15 cellular contexts compared by ENCODE assay signal in genomic region chr5:135028791-135029467, GRCh38. TPM values are rescaled to one million over a fixed set of nuclear protein-coding genes. Genes with fewer than 3 reads are reported as not detected.
A peak's percentile ranks its signal among the peaks of the same experiment; 100 is the strongest.
DNase-seq lines count a peak whose midpoint lies in the region; ATAC-seq, FAIRE-seq and TF ChIP-seq lines count a peak whose summit lies in the region.
"Had no signal": no experiment of that assay in that cellular context is flagged by ENCODE, and none has a peak within 500 bp of the region (broad histone marks: within the 10 kb centered on the region; RNA-seq: fewer than 3 reads in every experiment).

No MANE protein-coding gene starts in this region.

- no TSS peak for BruUV-seq in HepG2 (replicated peaks; lab: Mats Ljungman, UMichigan)

- no peak overlapping the region for H3K27ac Mint-ChIP-seq in type B pancreatic cell
- H3K27ac Mint-ChIP-seq in stimulated activated memory B cell treated with anti-CD40 and anti-IgM and Interleukin-4, amounts not matched to agents 10 μg/mL and 1 μg/mL and 100 μg/mL, for 72 hours: no peak overlapping the region

- ATAC-seq in HepG2 (no peak), right lobe of liver (no peak), left colon (peak; percentile 28), HG03097 (IDR thresholded peaks at IDR 0.05; ENCODE audit: low FRiP score, unreplicated experiment) (no peak)
- no peak for ATAC-seq in stimulated activated memory B cell treated with anti-CD40 and anti-IgM and Interleukin-4, amounts not matched to agents 10 μg/mL and 1 μg/mL and 100 μg/mL, for 72 hours
- ATAC-seq: left cardiac atrium had no signal

- H3K36me3 ChIP-seq in HepG2 (replicated peaks in 1 of 2; ENCODE audit: control insufficient read depth in 1 of 2, insufficient read depth in 2 of 2, low read length in 2 of 2) (peaks cover 3 to 14% of the 10 kb centered on the region in 2 experiments; a peak in 3 of 5 replicates), right lobe of liver (no peaks in the 10 kb centered on the region), colonic mucosa (no peaks in the 10 kb centered on the region)
- H3K36me3 ChIP-seq: ovary had no signal

- peaks cover 83% of the 10 kb centered on the region for H3K27me3 Mint-ChIP-seq in type B pancreatic cell
- peaks cover 84% of the 10 kb centered on the region for H3K27me3 Mint-ChIP-seq in stimulated activated memory B cell treated with anti-CD40 and anti-IgM and Interleukin-4, amounts not matched to agents 10 μg/mL and 1 μg/mL and 100 μg/mL, for 72 hours

- H3K4me1 Mint-ChIP-seq in type B pancreatic cell (ENCODE audit: unreplicated experiment): peaks cover 10% of the 10 kb centered on the region
- H3K4me1 Mint-ChIP-seq in stimulated activated memory B cell treated with anti-CD40 and anti-IgM and Interleukin-4, amounts not matched to agents 10 μg/mL and 1 μg/mL and 100 μg/mL, for 72 hours: peaks cover 38% of the 10 kb centered on the region

- CTCF ChIA-PET in HepG2 (lab: Yijun Ruan, JAX; ENCODE audit: low intra/inter-chr PET ratio, low total read pairs): no interaction called here

- no peak for DNase-seq in HepG2 (ENCODE audit: low spot score)
- no peak for DNase-seq in right lobe of liver
- no peak for DNase-seq in colonic mucosa
- DNase-seq in left colon: no peak
- DNase-seq in type B pancreatic cell (ENCODE audit: extremely low spot score, unreplicated experiment): no peak
- no peak for DNase-seq in GOT3 (lab: John Stamatoyannopoulos, UW)
- DNase-seq: activated gamma-delta T cell treated with Interleukin-2 at 50 U/mL for 16 hours, left cardiac atrium, NCI-H1694 treated with DMSO at 0.1 percent for 48 hours, NCI-H748 treated with DMSO at 0.1 percent for 48 hours, ovary, SHP77 treated with DMSO at 0.1 percent for 48 hours had no signal

- no peaks in the 10 kb centered on the region for H4K20me1 ChIP-seq in HepG2 (ENCODE audit: insufficient read depth, low read length)

- H3K27ac ChIP-seq in HepG2 (ENCODE audit: extremely low read length, insufficient read depth, low read length) (no peak overlapping the region), right lobe of liver (no peak overlapping the region), colonic mucosa (peak overlapping the region; percentile 4)
- H3K27ac ChIP-seq: KMS-11, ovary had no signal

- no peaks in the 10 kb centered on the region for H3K9me3 ChIP-seq in HepG2 (ENCODE audit: low read length)
- no peaks in the 10 kb centered on the region for H3K9me3 ChIP-seq in right lobe of liver
- no peaks in the 10 kb centered on the region for H3K9me3 ChIP-seq in colonic mucosa

- in situ Hi-C loops in HepG2 (cut with HindIII; ENCODE audit: extremely low pct_ligation_motif_present, low pct_unique_long_range_greater_than_20kb): no loop called here

- POLR2A ChIA-PET in HepG2 (lab: Yijun Ruan, JAX): no interaction called here

- no peak for TF ChIP-seq POLR2A in HepG2 (IDR thresholded peaks at IDR 0.05; ENCODE audit: insufficient read depth in 1 of 2, low read depth in 2 of 2, low read length in 2 of 2)
- TF ChIP-seq POLR2A in right lobe of liver (IDR thresholded peaks at IDR 0.05): no peak

- TF ChIP-seq EP300 in HepG2 (IDR thresholded peaks at IDR 0.05; ENCODE audit: low read depth in 2 of 2, low read length in 2 of 2): no peak
- no peak for TF ChIP-seq EP300 in HepG2 (CRISPR knock-in tag; IDR thresholded peaks at IDR 0.05; ENCODE audit: borderline replicate concordance)

- H3K4me3 ChIP-seq in HepG2 (replicated peaks in 1 of 3; ENCODE audit: insufficient read depth in 1 of 3, low read depth in 2 of 3, low read length in 3 of 3) (no peak overlapping the region), right lobe of liver (no peak overlapping the region), colonic mucosa (no peak overlapping the region)
- H3K4me3 ChIP-seq: ovary had no signal

- H3K4me3 Mint-ChIP-seq in type B pancreatic cell: peak overlapping the region; percentile 66
- no peak overlapping the region for H3K4me3 Mint-ChIP-seq in stimulated activated memory B cell treated with anti-CD40 and anti-IgM and Interleukin-4, amounts not matched to agents 10 μg/mL and 1 μg/mL and 100 μg/mL, for 72 hours

- 97% methylated on average over 52 of the region's 62 CpGs for whole genome bisulfite sequencing in HepG2 (ENCODE audit: low lambda C conversion rate)
- 8% methylated on average over 26 of the region's 62 CpGs for WGBS in right lobe of liver (ENCODE audit: insufficient coverage, low coverage, low lambda C conversion rate, missing lambda C conversion rate)

- H2AFZ ChIP-seq in HepG2 (ENCODE audit: low read length): no peak overlapping the region

- H3K9ac ChIP-seq in HepG2 (ENCODE audit: insufficient read depth, low read depth, low read length): no peak overlapping the region
- H3K9ac ChIP-seq in colonic mucosa (ENCODE audit: low read depth in 2 of 2, low read length in 2 of 2): peak overlapping the region; percentile 3 to 21
- H3K9ac ChIP-seq: KMS-11 had no signal

- H3K36me3 Mint-ChIP-seq in type B pancreatic cell: no peaks in the 10 kb centered on the region
- H3K36me3 Mint-ChIP-seq in stimulated activated memory B cell treated with anti-CD40 and anti-IgM and Interleukin-4, amounts not matched to agents 10 μg/mL and 1 μg/mL and 100 μg/mL, for 72 hours: peaks cover 8% of the 10 kb centered on the region

- no peak for FAIRE-seq in HepG2 (lab: Jason Lieb, UNC)

- no peak for TF ChIP-seq CTCF in HepG2 (CRISPR knock-in tag; IDR thresholded peaks at IDR 0.05)
- TF ChIP-seq CTCF in right lobe of liver (IDR thresholded peaks at IDR 0.05): no peak
- TF ChIP-seq CTCF in colonic mucosa (IDR thresholded peaks at IDR 0.05): no peak
- TF ChIP-seq CTCF in type B pancreatic cell (conservative IDR thresholded peaks at IDR 0.05): no peak

- no peak overlapping the region for H3K4me2 ChIP-seq in HepG2 (ENCODE audit: low read depth, low read length)
- H3K4me2 ChIP-seq: KMS-11 had no signal

- H3K79me2 ChIP-seq in HepG2 (ENCODE audit: insufficient read depth, low read length): peaks cover 26% of the 10 kb centered on the region

- no peak for TF ChIP-seq RAD21 in HepG2 (CRISPR knock-in tag; IDR thresholded peaks at IDR 0.05)

- peaks cover 27% of the 10 kb centered on the region for H3K4me1 ChIP-seq in HepG2 (ENCODE audit: insufficient read depth, low read length)
- peaks cover 0 to 25% (median 2%) of the 10 kb centered on the region in 4 donors for H3K4me1 ChIP-seq in right lobe of liver
- H3K4me1 ChIP-seq in colonic mucosa: peaks cover 16% of the 10 kb centered on the region

- intact Hi-C loops in HepG2 (cut with micrococcal nuclease; ENCODE audit: unreplicated experiment): loop anchor here (10.0 kb wide), 1 partner anchor 306 kb away; no protein-coding TSS in a partner anchor
- intact Hi-C loops in right lobe of liver (cut with DNase I): no loop called here
- intact Hi-C loops in colonic mucosa (cut with DNase I): no loop called here
- intact Hi-C loops in left colon (cut with DNase I, micrococcal nuclease): no loop called here

- H3K9me3 Mint-ChIP-seq in type B pancreatic cell: no peaks in the 10 kb centered on the region
- peaks cover 8% of the 10 kb centered on the region for H3K9me3 Mint-ChIP-seq in stimulated activated memory B cell treated with anti-CD40 and anti-IgM and Interleukin-4, amounts not matched to agents 10 μg/mL and 1 μg/mL and 100 μg/mL, for 72 hours

- H3K27me3 ChIP-seq in HepG2 (ENCODE audit: control insufficient read depth in 1 of 2, insufficient read depth in 2 of 2, low read length in 2 of 2): no peaks in the 10 kb centered on the region
- peaks cover 20 to 55% of the 10 kb centered on the region in 2 donors for H3K27me3 ChIP-seq in right lobe of liver
- H3K27me3 ChIP-seq in colonic mucosa: peaks cover 66% of the 10 kb centered on the region

TF ChIP-seq in HepG2, 621 proteins besides CTCF, POLR2A, EP300 and RAD21:
- TF ChIP-seq KDM5B (CRISPR knock-in tag; IDR thresholded peaks at IDR 0.05; ENCODE audit: borderline replicate concordance) (no peak), ZNF768 (CRISPR knock-in tag; IDR thresholded peaks at IDR 0.05) (peak; percentile 12; the same call in 1 of the 2 replicates), AGO2 (optimal IDR thresholded peaks at IDR 0.05; ENCODE audit: low read depth, low read length) (peak; percentile 85), RBFOX2 (IDR thresholded peaks at IDR 0.05; ENCODE audit: low read depth, low read length) (peak; percentile 66)

RNA-seq across cellular contexts. Expression of gene PITX1, which starts 5.1 kb away (rescaled TPM):
- total RNA-seq in HepG2 (2016; rRNA removed; fragmentation: Illumina TruSeq; extraction: Trizol): 13.1 and 20.2 TPM in 2 replicates
- 12.8 and 17.7 TPM in 2 replicates for total RNA-seq in HepG2 (2016; cell fraction: cytosol; rRNA removed; fragmentation: Illumina TruSeq; extraction: Trizol; ENCODE audit: low read depth)
- total RNA-seq in HepG2 (2016; cell fraction: insoluble cytoplasmic fraction; rRNA removed; fragmentation: Illumina TruSeq; extraction: Trizol): 12.5 and 19.9 TPM in 2 replicates
- 27.9 and 34.7 TPM in 2 replicates for total RNA-seq in HepG2 (2016; cell fraction: membrane; rRNA removed; fragmentation: Illumina TruSeq; extraction: Trizol)
- 17.9 and 18.7 TPM in 2 replicates for total RNA-seq in HepG2 (2016; cell fraction: nucleus; rRNA removed; fragmentation: Illumina TruSeq; extraction: Trizol)
- polyA plus RNA-seq in HepG2 (2011; rRNA removed): 11.7 and 17.0 TPM in 2 replicates
- 13.4 and 20.2 TPM in 2 replicates for polyA plus RNA-seq in HepG2 (2011; cell fraction: cytosol; rRNA removed)
- polyA plus RNA-seq in HepG2 (2011; cell fraction: nucleus; rRNA removed): 26.6 and 30.3 TPM in 2 replicates
- polyA plus RNA-seq in HepG2 (2012): 6.9 and 13.4 TPM in 2 replicates
- 29.4 and 35.3 TPM in 2 replicates for polyA plus RNA-seq in HepG2 (2016; cell fraction: cytosol; fragmentation: Illumina TruSeq; extraction: Trizol; ENCODE audit: low read depth)
- 19.1 and 27.9 TPM in 2 replicates for polyA plus RNA-seq in HepG2 (2016; cell fraction: insoluble cytoplasmic fraction; fragmentation: Illumina TruSeq; extraction: Trizol; ENCODE audit: low read depth)
- 43.6 and 46.2 TPM in 2 replicates for polyA plus RNA-seq in HepG2 (2016; cell fraction: membrane; fragmentation: Illumina TruSeq; extraction: Trizol; ENCODE audit: low read depth)
- polyA plus RNA-seq in HepG2 (2016; cell fraction: nucleus; fragmentation: Illumina TruSeq; extraction: Trizol; ENCODE audit: insufficient read depth, low read depth): 32.5 and 33.9 TPM in 2 replicates
- polyA minus RNA-seq in HepG2 (2011; rRNA and poly(A)+ RNA removed; ENCODE audit: low replicate concordance): 19.5 and 28.2 TPM in 2 replicates
- polyA minus RNA-seq in HepG2 (2011; cell fraction: cytosol; rRNA and poly(A)+ RNA removed): 10.5 and 12.9 TPM in 2 replicates
- polyA minus RNA-seq in HepG2 (2011; cell fraction: nucleus; rRNA and poly(A)+ RNA removed): 6.4 and 6.8 TPM in 2 replicates
- total RNA-seq in right lobe of liver: not detected
- total RNA-seq in colonic mucosa: 1 to 10 TPM; 7.8 to 9.9 TPM
- total RNA-seq in left colon: 10 to 100 TPM in 1 of 2 donors, 1 to 10 TPM in 1; 6.2 to 12.3 TPM
- total RNA-seq in type B pancreatic cell (ENCODE audit: low replicate concordance): 6.3 and 13.4 TPM in 2 replicates
- total RNA-seq: left cardiac atrium had no signal
